In genomic region chrX:140057001-140057411, GRCh38 we compare ENCODE assay signal across 8 cellular contexts.
A peak's percentile ranks its signal among the peaks of the same experiment; 100 is the strongest.
DNase-seq lines count a peak whose midpoint lies in the region; ATAC-seq, FAIRE-seq and TF ChIP-seq lines count a peak whose summit lies in the region.

No MANE protein-coding gene starts in this region.

- no peak for FAIRE-seq in A549 (lab: Jason Lieb, UNC)

- DNase-seq in A549 (ENCODE audit: low read depth in 1 of 2, low spot score in 1 of 2), result peak; percentile 31 to 76
- DNase-seq in NCI-H1694 (lab: John Stamatoyannopoulos, UW), result peak; percentile 58
- peak; percentile 67 for DNase-seq in WERI-Rb-1
- peak in 57 of 61 donors; percentile 1 to 83 (median 38) for DNase-seq in caudate nucleus (lab: John Stamatoyannopoulos, UW)
- DNase-seq in left kidney (ENCODE audit: low read depth, low spot score), result peak; percentile 85
- peak; percentile 52 for DNase-seq in stimulated activated CD4-positive, alpha-beta T cell treated with anti-CD3 and anti-CD28 coated beads, Interleukin-4, amount 100 ng/mL, for 24 hours

- TF ChIP-seq RAD21 in A549 (conservative IDR thresholded peaks at IDR 0.05 in 1 of 2, IDR thresholded peaks at IDR 0.05 in 1 of 2), result peak; percentile 61 to 73

- peak overlapping the region; percentile 53; the same call in 2 of the 3 replicates for H3K4me2 ChIP-seq in A549

- no peaks in the 10 kb centered on the region for H3K4me1 ChIP-seq in A549

- H3K27ac ChIP-seq in A549 (no peak overlapping the region), WERI-Rb-1 (no peak overlapping the region), caudate nucleus (ENCODE audit: low read depth, low read length) (no peak overlapping the region)

- TF ChIP-seq CTCF in A549 (IDR thresholded peaks at IDR 0.05), result peak; percentile 68
- peak; percentile 88 for TF ChIP-seq CTCF in WERI-Rb-1 (IDR thresholded peaks at IDR 0.05; ENCODE audit: low read depth, low read length)

- no peaks in the 10 kb centered on the region for H3K36me3 ChIP-seq in WERI-Rb-1

- peaks cover 23% of the 10 kb centered on the region for H3K27me3 ChIP-seq in WERI-Rb-1 (ENCODE audit: insufficient read depth, low read depth, severe bottlenecking)

- 14% methylated on average over 10 of the region's 11 CpGs for WGBS in A549 (ENCODE audit: missing lambda C conversion rate)

- no peak for TF ChIP-seq EP300 in A549 (IDR thresholded peaks at IDR 0.05)

- no peaks in the 10 kb centered on the region for H3K9me3 ChIP-seq in A549
- H3K9me3 ChIP-seq in WERI-Rb-1 (ENCODE audit: severe bottlenecking), result no peaks in the 10 kb centered on the region

- ATAC-seq in A549, result peak; percentile 99 to 100
- peak; percentile 97 for ATAC-seq in GM18498 (IDR thresholded peaks at IDR 0.05; ENCODE audit: unreplicated experiment)
- ATAC-seq in HG02884 (IDR thresholded peaks at IDR 0.05; ENCODE audit: unreplicated experiment), result peak; percentile 98

- POLR2A ChIA-PET in A549 (lab: Yijun Ruan, JAX), result interaction anchor here (0.6 kb wide), 1 partner anchor 123 kb away, joined by 3 read pairs; no protein-coding TSS in a partner anchor

- CTCF ChIA-PET in A549 (lab: Yijun Ruan, JAX), result interaction anchor here (0.5 to 2.6 kb wide), 15 partner anchors 8 to 610 kb away, joined by 3 to 9 read pairs (median 3); a partner anchor contains a TSS

- no peak for TF ChIP-seq POLR2A in A549 (IDR thresholded peaks at IDR 0.05; ENCODE audit: low read length)

- H3K4me3 ChIP-seq in A549 (no peak overlapping the region), WERI-Rb-1 (ENCODE audit: low read depth, low read length) (no peak overlapping the region)

TF ChIP-seq in A549, 52 proteins besides CTCF, POLR2A, EP300 and RAD21:
- TF ChIP-seq ZNF302 (CRISPR knock-in tag; IDR thresholded peaks at IDR 0.05) (no peak), MAZ (IDR thresholded peaks at IDR 0.05; ENCODE audit: borderline replicate concordance, low read depth, low read length) (no peak), EHMT2 (IDR thresholded peaks at IDR 0.05; ENCODE audit: low read depth) (no peak), SMC3 (IDR thresholded peaks at IDR 0.05) (peak; percentile 61), MYC (IDR thresholded peaks at IDR 0.05; ENCODE audit: borderline replicate concordance, low read length) (no peak)
